Comparison of ENCODE assay signal across 1 cellular context in the genomic region with DNA sequence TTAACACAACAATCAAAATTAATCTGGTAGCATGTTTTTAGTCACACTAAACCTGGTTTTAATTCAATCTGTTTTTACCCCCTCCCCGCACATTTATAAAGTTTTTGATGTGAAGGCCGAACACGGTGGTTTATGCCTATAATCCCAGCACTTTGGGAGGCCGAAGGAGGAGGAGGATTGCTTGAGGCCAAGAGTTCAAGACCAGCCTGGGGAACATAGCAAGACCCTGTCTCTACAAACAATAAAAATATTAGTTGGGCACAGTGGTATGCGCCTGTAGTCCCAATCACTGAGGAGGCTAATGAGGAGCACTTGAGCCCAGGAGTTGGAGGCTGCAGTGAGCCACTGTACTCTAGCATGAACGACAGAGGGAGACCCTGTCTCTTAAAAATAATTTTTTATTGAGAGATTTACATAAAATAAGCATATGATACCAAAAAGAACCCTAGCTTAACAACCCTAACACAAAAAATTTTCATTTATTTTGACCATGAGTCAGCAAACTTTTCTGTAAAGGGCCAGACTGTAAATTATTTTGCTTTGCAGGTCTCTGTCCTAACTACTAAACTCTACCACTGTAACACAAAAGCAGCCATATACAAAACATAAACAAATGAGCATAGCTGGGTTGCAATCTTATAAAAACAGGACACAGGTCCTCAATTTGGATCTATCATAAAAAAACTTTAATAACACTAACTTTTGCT.
TF ChIP-seq lines count a peak whose summit lies in the region.

No MANE protein-coding gene starts in this region.

TF ChIP-seq in SK-N-SH treated with all-trans-retinoic acid at 6 μM for 48 hours, 23 proteins besides CTCF, POLR2A, EP300 and RAD21 (continued from another document):
- TF ChIP-seq TSHZ2 (CRISPR knock-in tag; IDR thresholded peaks at IDR 0.05) (no peak), ZFP3 (CRISPR knock-in tag; IDR thresholded peaks at IDR 0.05) (no peak), TOX (CRISPR knock-in tag; IDR thresholded peaks at IDR 0.05; ENCODE audit: borderline replicate concordance) (no peak), SNAI2 (CRISPR knock-in tag; IDR thresholded peaks at IDR 0.05) (no peak), RARB (CRISPR knock-in tag; IDR thresholded peaks at IDR 0.05) (no peak), ZNF565 (CRISPR knock-in tag; conservative IDR thresholded peaks at IDR 0.05; ENCODE audit: low read depth) (no peak), ZC3H10 (CRISPR knock-in tag; IDR thresholded peaks at IDR 0.05) (no peak), ARNTL (CRISPR knock-in tag; IDR thresholded peaks at IDR 0.05; ENCODE audit: borderline replicate concordance, low read depth) (no peak), ZNF8 (CRISPR knock-in tag; IDR thresholded peaks at IDR 0.05) (no peak), CSRNP3 (CRISPR knock-in tag; IDR thresholded peaks at IDR 0.05) (no peak), ZFP30 (CRISPR knock-in tag; IDR thresholded peaks at IDR 0.05) (no peak), POU6F1 (CRISPR knock-in tag; IDR thresholded peaks at IDR 0.05; ENCODE audit: borderline replicate concordance, low read depth) (no peak), ISL1 (CRISPR knock-in tag; IDR thresholded peaks at IDR 0.05) (no peak), CREB5 (CRISPR knock-in tag; IDR thresholded peaks at IDR 0.05; ENCODE audit: low read depth) (no peak)
- TF ChIP-seq, protein P1, sequence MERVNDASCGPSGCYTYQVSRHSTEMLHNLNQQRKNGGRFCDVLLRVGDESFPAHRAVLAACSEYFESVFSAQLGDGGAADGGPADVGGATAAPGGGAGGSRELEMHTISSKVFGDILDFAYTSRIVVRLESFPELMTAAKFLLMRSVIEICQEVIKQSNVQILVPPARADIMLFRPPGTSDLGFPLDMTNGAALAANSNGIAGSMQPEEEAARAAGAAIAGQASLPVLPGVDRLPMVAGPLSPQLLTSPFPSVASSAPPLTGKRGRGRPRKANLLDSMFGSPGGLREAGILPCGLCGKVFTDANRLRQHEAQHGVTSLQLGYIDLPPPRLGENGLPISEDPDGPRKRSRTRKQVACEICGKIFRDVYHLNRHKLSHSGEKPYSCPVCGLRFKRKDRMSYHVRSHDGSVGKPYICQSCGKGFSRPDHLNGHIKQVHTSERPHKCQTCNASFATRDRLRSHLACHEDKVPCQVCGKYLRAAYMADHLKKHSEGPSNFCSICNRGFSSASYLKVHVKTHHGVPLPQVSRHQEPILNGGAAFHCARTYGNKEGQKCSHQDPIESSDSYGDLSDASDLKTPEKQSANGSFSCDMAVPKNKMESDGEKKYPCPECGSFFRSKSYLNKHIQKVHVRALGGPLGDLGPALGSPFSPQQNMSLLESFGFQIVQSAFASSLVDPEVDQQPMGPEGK (CRISPR knock-in tag; IDR thresholded peaks at IDR 0.05; ENCODE audit: borderline replicate concordance), result no peak
